ENCODE assay signal across 8 cellular contexts in genomic region chr2:181305151-181306123, GRCh38.
DNase-seq lines count a peak whose midpoint lies in the region; ATAC-seq and TF ChIP-seq lines count a peak whose summit lies in the region.

No MANE protein-coding gene starts in this region.

- ATAC-seq in CD8-positive, alpha-beta T cell = peak; percentile 67
- ATAC-seq in GM19025 (IDR thresholded peaks at IDR 0.05; ENCODE audit: low read depth, unreplicated experiment) (peak; percentile 88), HG03095 (IDR thresholded peaks at IDR 0.05; ENCODE audit: unreplicated experiment) (peak; percentile 83)
- peak; percentile 52 for ATAC-seq in central memory CD8-positive, alpha-beta T cell (replicated peaks; ENCODE audit: extremely low read depth, poor library complexity, severe bottlenecking)

- peak overlapping the region; percentile 95 for H2AFZ ChIP-seq in OCI-LY7 (ENCODE audit: low read length)

- peak overlapping the region; percentile 96 for H3K27ac Mint-ChIP-seq in CD8-positive, alpha-beta T cell
- peak overlapping the region; percentile 99 for H3K27ac Mint-ChIP-seq in central memory CD8-positive, alpha-beta T cell (ENCODE audit: low read depth)

- no peak for TF ChIP-seq CTCF in CD8-positive, alpha-beta T cell (IDR thresholded peaks at IDR 0.05)
- no peak for TF ChIP-seq CTCF in OCI-LY7 (conservative IDR thresholded peaks at IDR 0.05; ENCODE audit: low read length)

- peak overlapping the region; percentile 76 for H3K4me2 ChIP-seq in OCI-LY7 (ENCODE audit: low read length)

- DNase-seq in CD8-positive, alpha-beta T cell = peak in 5 of 7 experiments; percentile 31 to 68 (median 41)
- peak; percentile 93 for DNase-seq in OCI-LY7 (ENCODE audit: low spot score)
- DNase-seq in central memory CD8-positive, alpha-beta T cell (ENCODE audit: low spot score in 2 of 2) = no peak
- peak; percentile 55 for DNase-seq in stimulated activated CD8-positive, alpha-beta memory T cell treated with anti-CD3 and anti-CD28 coated beads, Interleukin-4, amount 100 ng/mL, for 48 hours
- DNase-seq in MG63 = no peak
- no peak for DNase-seq in caudate nucleus (lab: John Stamatoyannopoulos, UW)

- H3K4me3 Mint-ChIP-seq in CD8-positive, alpha-beta T cell = peak overlapping the region; percentile 71
- H3K4me3 Mint-ChIP-seq in central memory CD8-positive, alpha-beta T cell = peak overlapping the region; percentile 55

- H3K27ac ChIP-seq in CD8-positive, alpha-beta T cell (ENCODE audit: low read depth, low read length) = peak overlapping the region; percentile 79
- H3K27ac ChIP-seq in OCI-LY7 (ENCODE audit: low read depth, low read length, poor library complexity, severe bottlenecking) (peak overlapping the region; percentile 98), caudate nucleus (ENCODE audit: low read depth, low read length) (no peak overlapping the region)

- peaks cover 81% of the 10 kb centered on the region for H3K4me1 Mint-ChIP-seq in CD8-positive, alpha-beta T cell (ENCODE audit: low read depth)
- H3K4me1 Mint-ChIP-seq in central memory CD8-positive, alpha-beta T cell = peaks cover 71% of the 10 kb centered on the region

- intact Hi-C loops in CD8-positive, alpha-beta T cell (cut with DNase I, micrococcal nuclease) = loop anchor here (1.0 to 10.0 kb wide), 8 partner anchors 15 to 323 kb away; partner anchors contain the start of genes ITGA4 (in 2 of the 2) and UBE2E3 (in 2 of the 2)
- intact Hi-C loops in OCI-LY7 (cut with micrococcal nuclease; ENCODE audit: unreplicated experiment) = loop anchor here (1.0 to 10.0 kb wide), 5 partner anchors 106 to 1428 kb away; partner anchors contain the start of genes DNAJC10 and UBE2E3

- H3K36me3 ChIP-seq in CD8-positive, alpha-beta T cell (ENCODE audit: insufficient read depth, low read length) = no peaks in the 10 kb centered on the region
- H3K36me3 ChIP-seq in OCI-LY7 (ENCODE audit: insufficient read depth, low read length) = no peaks in the 10 kb centered on the region
- no peaks in the 10 kb centered on the region for H3K36me3 ChIP-seq in MG63

- no peaks in the 10 kb centered on the region for H3K27me3 ChIP-seq in CD8-positive, alpha-beta T cell (ENCODE audit: insufficient read depth, low read length)
- no peaks in the 10 kb centered on the region for H3K27me3 ChIP-seq in MG63

- no peaks in the 10 kb centered on the region for H4K20me1 ChIP-seq in OCI-LY7 (ENCODE audit: insufficient read depth, low read length)

- H3K4me1 ChIP-seq in CD8-positive, alpha-beta T cell (ENCODE audit: insufficient read depth, low read length) = peaks cover 79% of the 10 kb centered on the region
- peaks cover 65% of the 10 kb centered on the region for H3K4me1 ChIP-seq in OCI-LY7 (ENCODE audit: insufficient read depth, low read length, poor library complexity, severe bottlenecking)

- no peaks in the 10 kb centered on the region for H3K9me3 Mint-ChIP-seq in CD8-positive, alpha-beta T cell
- H3K9me3 Mint-ChIP-seq in central memory CD8-positive, alpha-beta T cell = no peaks in the 10 kb centered on the region

- no peaks in the 10 kb centered on the region for H3K9me2 ChIP-seq in OCI-LY7 (ENCODE audit: insufficient read depth, low read length)

- CTCF ChIA-PET in CD8-positive, alpha-beta T cell (lab: Charles Lee) = interaction anchor here (0.7 to 2.4 kb wide), 11 partner anchors 7 to 202 kb away, joined by 3 to 18 read pairs (median 4); partner anchors contain the start of gene ITGA4
- CTCF ChIA-PET in OCI-LY7 (lab: Charles Lee; ENCODE audit: unreplicated experiment) = interaction anchor here (0.5 to 2.7 kb wide), 4 partner anchors 13 to 152 kb away, joined by 3 to 16 read pairs (median 4); partner anchors contain the start of gene ITGA4

- no peak overlapping the region for H3K4me3 ChIP-seq in CD8-positive, alpha-beta T cell (ENCODE audit: low read depth, low read length)
- peak overlapping the region; percentile 56 for H3K4me3 ChIP-seq in OCI-LY7 (ENCODE audit: low read depth, low read length, poor library complexity, severe bottlenecking)
- no peak overlapping the region for H3K4me3 ChIP-seq in MG63

- H3K9me3 ChIP-seq in CD8-positive, alpha-beta T cell (ENCODE audit: low read length) = no peaks in the 10 kb centered on the region
- H3K9me3 ChIP-seq in OCI-LY7 (ENCODE audit: low read length) (no peaks in the 10 kb centered on the region), MG63 (no peaks in the 10 kb centered on the region)

- TSS peak; percentile 76 for BruUV-seq in OCI-LY7 (replicated peaks; lab: Mats Ljungman, UMichigan)

- POLR2A ChIA-PET in CD8-positive, alpha-beta T cell (lab: Charles Lee) = interaction anchor here (0.5 to 2.7 kb wide), 10 partner anchors 13 to 164 kb away, joined by 3 to 15 read pairs (median 3); partner anchors contain the start of gene ITGA4
- POLR2A ChIA-PET in OCI-LY7 (lab: Charles Lee) = interaction anchor here (0.6 to 12.6 kb wide), 16 partner anchors 13 to 574 kb away, joined by 3 to 261 read pairs (median 4); partner anchors contain the start of gene ITGA4

- H3K36me3 Mint-ChIP-seq in CD8-positive, alpha-beta T cell = no peaks in the 10 kb centered on the region
- H3K36me3 Mint-ChIP-seq in central memory CD8-positive, alpha-beta T cell (ENCODE audit: insufficient read depth) = peaks cover 6% of the 10 kb centered on the region

- no peaks in the 10 kb centered on the region for H3K79me2 ChIP-seq in OCI-LY7 (ENCODE audit: insufficient read depth, low read depth, low read length)

- H3K27me3 Mint-ChIP-seq in CD8-positive, alpha-beta T cell (ENCODE audit: low read depth) = no peaks in the 10 kb centered on the region
- no peaks in the 10 kb centered on the region for H3K27me3 Mint-ChIP-seq in central memory CD8-positive, alpha-beta T cell

Comparison
In these comparisons a context has a peak if more than half of its experiments do, and no peak if none do; other contexts are left out.
1. DNase-seq: peak in CD8-positive, alpha-beta T cell (5 of 7), OCI-LY7 (single experiment) and stimulated activated CD8-positive, alpha-beta memory T cell treated with anti-CD3 and anti-CD28 coated beads, Interleukin-4, amount 100 ng/mL, for 48 hours (single experiment); none in central memory CD8-positive, alpha-beta T cell (0 of 2), MG63 (single experiment) and caudate nucleus (0 of 61).
2. Peak in every context shown above with its lines, with median percentiles within 50 percentile points of each other: ATAC-seq.